15 cellular contexts compared by ENCODE assay signal in genomic region chr6:70724524-70724923, GRCh38.
"Had no signal": no experiment of that assay in that cellular context is flagged by ENCODE, and none has a peak within 500 bp of the region (broad histone marks: within the 10 kb centered on the region; RNA-seq: fewer than 3 reads in every experiment).

No MANE protein-coding gene starts in this region.

- H3K4me1 Mint-ChIP-seq: nephron progenitor cell had no signal

- H3K4me3 ChIP-seq: breast epithelium, lung, SJCRH30, stomach, thoracic aorta had no signal

- H3K36me3 ChIP-seq: breast epithelium, stomach had no signal

- H3K9me3 ChIP-seq: breast epithelium, SJCRH30, stomach, thoracic aorta had no signal

- H3K4me3 Mint-ChIP-seq: activated CD4-positive, alpha-beta T cell treated with anti-CD3 and anti-CD28 coated beads, Interleukin-2, amount 10 ng/mL, durations not matched to agents 7 days and 5 days; activated T-helper 1 cell treated with anti-CD3 and anti-CD28 coated beads, Interleukin-12 subunit alpha, Interleukin-12 subunit beta, Interleukin-2, Interleukin-4 antibody, amounts not matched to agents 30 ng/mL and 10 ng/mL and 1 ng/mL, durations not matched to agents 14 hours and 24 hours and 36 hours; endodermal cell; nephron progenitor cell had no signal

- H3K9me3 Mint-ChIP-seq: activated CD4-positive, alpha-beta T cell treated with anti-CD3 and anti-CD28 coated beads, Interleukin-2, amount 10 ng/mL, durations not matched to agents 7 days and 5 days; activated naive CD4-positive, alpha-beta T cell treated with anti-CD3 and anti-CD28 coated beads, Interleukin-2, amount 50 U/mL, for 72 hours; activated T-helper 1 cell treated with anti-CD3 and anti-CD28 coated beads, Interleukin-12 subunit alpha, Interleukin-12 subunit beta, Interleukin-2, Interleukin-4 antibody, amounts not matched to agents 30 ng/mL and 10 ng/mL and 1 ng/mL, durations not matched to agents 14 hours and 24 hours and 36 hours had no signal

- DNase-seq: activated CD4-positive, alpha-beta T cell treated with anti-CD3 and anti-CD28 coated beads, Interleukin-2, amount 10 ng/mL, durations not matched to agents 7 days and 5 days; anterior cingulate cortex; dermis blood vessel endothelial cell; endodermal cell; left colon; nephron progenitor cell; SJCRH30; stimulated activated CD4-positive, alpha-beta T cell treated with anti-CD3 and anti-CD28 coated beads, Interleukin-2, amount 100 ng/mL, for 48 hours; stomach had no signal

- H3K4me1 ChIP-seq: breast epithelium, SJCRH30 had no signal

- H3K27me3 ChIP-seq: breast epithelium, SJCRH30, stomach had no signal

- H3K27me3 Mint-ChIP-seq: activated CD4-positive, alpha-beta T cell treated with anti-CD3 and anti-CD28 coated beads, Interleukin-2, amount 10 ng/mL, durations not matched to agents 7 days and 5 days had no signal

- H3K27ac Mint-ChIP-seq: activated CD4-positive, alpha-beta T cell treated with anti-CD3 and anti-CD28 coated beads, Interleukin-2, amount 10 ng/mL, durations not matched to agents 7 days and 5 days; activated T-helper 1 cell treated with anti-CD3 and anti-CD28 coated beads, Interleukin-12 subunit alpha, Interleukin-12 subunit beta, Interleukin-2, Interleukin-4 antibody, amounts not matched to agents 30 ng/mL and 10 ng/mL and 1 ng/mL, durations not matched to agents 14 hours and 24 hours and 36 hours; nephron progenitor cell had no signal

- ATAC-seq: left colon had no signal

- H3K27ac ChIP-seq: breast epithelium, SJCRH30, stomach, thoracic aorta, VCaP had no signal
